14 cellular contexts compared by ENCODE assay signal in the genomic region with DNA sequence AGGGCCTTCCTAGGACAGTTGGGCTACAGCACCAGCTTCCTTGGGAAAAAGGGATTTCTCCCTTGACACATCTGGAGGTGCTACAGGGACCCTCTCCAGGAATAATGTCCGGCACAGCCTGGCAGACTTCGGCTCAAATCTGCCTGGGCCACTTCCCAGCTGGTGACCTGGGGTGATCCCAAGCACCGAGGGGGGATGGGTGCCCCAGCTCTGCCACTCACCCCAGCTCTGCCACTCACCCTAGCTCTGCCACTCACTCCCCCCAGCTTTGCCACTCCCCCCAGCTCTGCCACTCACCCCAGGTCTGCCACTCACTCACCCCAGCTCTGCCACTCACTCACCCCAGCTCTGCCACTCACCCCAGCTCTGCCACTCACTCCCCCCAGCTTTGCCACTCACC. TPM values are rescaled to one million over a fixed set of nuclear protein-coding genes. Genes with fewer than 3 reads are reported as not detected.
DNase-seq lines count a peak whose midpoint lies in the region; ATAC-seq and TF ChIP-seq lines count a peak whose summit lies in the region.
"Had no signal": no experiment of that assay in that cellular context is flagged by ENCODE, and none has a peak within 500 bp of the region (broad histone marks: within the 10 kb centered on the region; RNA-seq: fewer than 3 reads in every experiment).

No MANE protein-coding gene starts in this region.

- no peaks in the 10 kb centered on the region for H3K9me3 Mint-ChIP-seq in osteocyte (ENCODE audit: unreplicated experiment)
- H3K9me3 Mint-ChIP-seq: memory B cell had no signal

- peak overlapping the region; percentile 93 for H3K27ac Mint-ChIP-seq in osteocyte (ENCODE audit: unreplicated experiment)
- H3K27ac Mint-ChIP-seq: memory B cell had no signal

- TF ChIP-seq POLR2A in esophagus squamous epithelium (IDR thresholded peaks at IDR 0.05) (no peak), vagina (IDR thresholded peaks at IDR 0.05) (no peak)

- H3K4me1 ChIP-seq in esophagus squamous epithelium (peaks cover 48 to 99% (median 56%) of the 10 kb centered on the region in 3 donors), vagina (peaks cover 92% of the 10 kb centered on the region)

- H3K36me3 Mint-ChIP-seq in osteocyte (ENCODE audit: unreplicated experiment): peaks cover 5% of the 10 kb centered on the region
- H3K36me3 Mint-ChIP-seq: memory B cell had no signal

- no peaks in the 10 kb centered on the region for H3K27me3 ChIP-seq in esophagus squamous epithelium
- no peaks in the 10 kb centered on the region for H3K27me3 ChIP-seq in vagina

- TF ChIP-seq CTCF in esophagus squamous epithelium (IDR thresholded peaks at IDR 0.05) (no peak), osteocyte (IDR thresholded peaks at IDR 0.05) (no peak), vagina (IDR thresholded peaks at IDR 0.05) (no peak)

- H3K9me3 ChIP-seq in esophagus squamous epithelium: no peaks in the 10 kb centered on the region
- no peaks in the 10 kb centered on the region for H3K9me3 ChIP-seq in vagina

- intact Hi-C loops in Right ventricle myocardium superior (cut with DNase I): no loop called here
- intact Hi-C loops in left cardiac atrium (cut with DNase I): no loop called here
- intact Hi-C loops in esophagus squamous epithelium (cut with DNase I): no loop called here
- intact Hi-C loops in vagina (cut with DNase I): loop anchor here (5.0 kb wide), 1 partner anchor 43 kb away; no protein-coding TSS in a partner anchor

- no peak for ATAC-seq in Right ventricle myocardium superior (ENCODE audit: poor library complexity)
- no peak for ATAC-seq in left cardiac atrium
- no peak for ATAC-seq in stimulated activated naive CD8-positive, alpha-beta T cell treated with anti-CD3 and anti-CD28 coated beads, Interleukin-15, Interleukin-2, amounts not matched to agents 100 U/mL and 50 U/mL, for 24 hours
- ATAC-seq in GM21529 (IDR thresholded peaks at IDR 0.05; ENCODE audit: unreplicated experiment): no peak

- peaks cover 0 to 19% (median 0%) of the 10 kb centered on the region in 3 donors for H3K36me3 ChIP-seq in esophagus squamous epithelium
- no peaks in the 10 kb centered on the region for H3K36me3 ChIP-seq in vagina

- H3K4me3 ChIP-seq in esophagus squamous epithelium: peak overlapping the region in 1 of 4 donors; percentile 44
- peak overlapping the region in 1 of 2 donors; percentile 22 for H3K4me3 ChIP-seq in vagina

- H3K27me3 Mint-ChIP-seq in osteocyte (ENCODE audit: unreplicated experiment): no peaks in the 10 kb centered on the region

- no peak overlapping the region for H3K4me3 Mint-ChIP-seq in osteocyte (ENCODE audit: unreplicated experiment)
- H3K4me3 Mint-ChIP-seq: memory B cell had no signal

- H3K27ac ChIP-seq in esophagus squamous epithelium (peak overlapping the region; percentile 55 to 86 (median 83)), vagina (peak overlapping the region; percentile 81)

- peaks cover 92% of the 10 kb centered on the region for H3K4me1 Mint-ChIP-seq in osteocyte (ENCODE audit: unreplicated experiment)

- peak; percentile 47 for DNase-seq in Right ventricle myocardium superior
- DNase-seq in left cardiac atrium: no peak
- no peak for DNase-seq in esophagus squamous epithelium (lab: John Stamatoyannopoulos, UW)
- DNase-seq in osteocyte (ENCODE audit: extremely low spot score, unreplicated experiment): no peak
- DNase-seq in vagina (ENCODE audit: extremely low spot score in 2 of 2): no peak
- DNase-seq in stimulated activated naive CD8-positive, alpha-beta T cell treated with anti-CD3 and anti-CD28 coated beads, Interleukin-15, Interleukin-2, amounts not matched to agents 100 U/mL and 50 U/mL, for 24 hours: no peak
- DNase-seq in cerebellum (ENCODE audit: low spot score): no peak
- DNase-seq: cortex of kidney, GOT3, NCI-H187 treated with DMSO at 0.1 percent for 48 hours, NCI-H524 treated with DMSO at 0.1 percent for 48 hours, T-helper 1 cell had no signal

- WGBS in esophagus squamous epithelium, 2 donors: 78% methylated on average over 3 of the region's 3 CpGs; no CpG with 5 or more reads in 1 of the 2 donors

RNA-seq across cellular contexts. Expression of a gene that starts 9.9 kb away (rescaled TPM):
- total RNA-seq in Right ventricle myocardium superior (15.3 TPM), left cardiac atrium (10 to 100 TPM; 17.3 to 21.0 TPM), esophagus squamous epithelium (10 to 100 TPM; 11.9 to 30.9 (median 17.9) TPM), osteocyte (47.7 and 47.9 TPM in 2 replicates), vagina (88.4 TPM), cerebellum (31.9 TPM)
